In genomic region chr3:182904164-182904563, GRCh38 we compare ENCODE assay signal across 22 cellular contexts.
A peak's percentile ranks its signal among the peaks of the same experiment; 100 is the strongest.
DNase-seq lines count a peak whose midpoint lies in the region; TF ChIP-seq lines count a peak whose summit lies in the region.
"Had no signal": no experiment of that assay in that cellular context is flagged by ENCODE, and none has a peak within 500 bp of the region (broad histone marks: within the 10 kb centered on the region; RNA-seq: fewer than 3 reads in every experiment).

No MANE protein-coding gene starts in this region.

- H3K4me1 Mint-ChIP-seq in activated naive CD8-positive, alpha-beta T cell treated with anti-CD3 and anti-CD28 coated beads for 36 hours = no peaks in the 10 kb centered on the region

- peak; percentile 11; the same call in 1 of the 2 replicates for TF ChIP-seq CTCF in 22Rv1 (IDR thresholded peaks at IDR 0.05)
- peak; percentile 2 for TF ChIP-seq CTCF in GM12865 (IDR thresholded peaks at IDR 0.05; ENCODE audit: insufficient read depth, low read depth, low read length, missing control alignments)
- TF ChIP-seq CTCF in fibroblast of pulmonary artery (IDR thresholded peaks at IDR 0.05; ENCODE audit: low read length, missing control alignments) = peak; percentile 14

- H3K36me3 Mint-ChIP-seq in activated naive CD8-positive, alpha-beta T cell treated with anti-CD3 and anti-CD28 coated beads for 36 hours = peaks cover 9% of the 10 kb centered on the region

- H3K4me3 ChIP-seq in GM12865 (ENCODE audit: low read depth, low read length) = no peak overlapping the region
- no peak overlapping the region for H3K4me3 ChIP-seq in fibroblast of pulmonary artery (replicated peaks; ENCODE audit: low read depth, low read length)

- peak overlapping the region; percentile 45 for H3K27ac Mint-ChIP-seq in activated naive CD8-positive, alpha-beta T cell treated with anti-CD3 and anti-CD28 coated beads for 36 hours

- no peaks in the 10 kb centered on the region for H3K27me3 Mint-ChIP-seq in activated naive CD8-positive, alpha-beta T cell treated with anti-CD3 and anti-CD28 coated beads for 36 hours
- H3K27me3 Mint-ChIP-seq: effector memory CD8-positive, alpha-beta T cell had no signal

- no peak overlapping the region for H3K27ac ChIP-seq in 22Rv1
- H3K27ac ChIP-seq: foreskin keratinocyte, HL-60 had no signal

- no peak for DNase-seq in GM12865 (ENCODE audit: low read depth)
- no peak for DNase-seq in activated naive CD8-positive, alpha-beta T cell treated with anti-CD3 and anti-CD28 coated beads for 36 hours
- DNase-seq in fibroblast of pulmonary artery (ENCODE audit: low read depth) = no peak
- DNase-seq in stimulated activated CD4-positive, alpha-beta T cell treated with anti-CD3 and anti-CD28 coated beads, Interleukin-1b, Interleukin-23, amount 100 ng/mL, for 48 hours = no peak
- no peak for DNase-seq in GM19240 (ENCODE audit: insufficient read length, low spot score)
- DNase-seq in stimulated activated CD4-positive, alpha-beta T cell treated with anti-CD3 and anti-CD28 coated beads, Interleukin-12 subunit alpha, Interleukin-12 subunit beta, amount 100 ng/mL, for 4 hours = no peak
- DNase-seq in DMS79 treated with DMSO at 0.1 percent for 48 hours (lab: John Stamatoyannopoulos, UW) = no peak
- DNase-seq: central memory CD4-positive, alpha-beta T cell; COR-L47; effector memory CD8-positive, alpha-beta T cell; foreskin keratinocyte; KBM-7; midbrain; NCI-H1092; NCI-H774; nucleus accumbens; RPMI8226; stimulated activated CD4-positive, alpha-beta T cell treated with anti-CD3 and anti-CD28 coated beads, Interleukin-4, amount 100 ng/mL, for 4 hours; stimulated activated CD8-positive, alpha-beta memory T cell treated with anti-CD3 and anti-CD28 coated beads, Interleukin-4, amount 100 ng/mL, for 48 hours; T-helper 1 cell had no signal

- no peaks in the 10 kb centered on the region for H3K9me3 Mint-ChIP-seq in activated naive CD8-positive, alpha-beta T cell treated with anti-CD3 and anti-CD28 coated beads for 36 hours
- H3K9me3 Mint-ChIP-seq: effector memory CD8-positive, alpha-beta T cell had no signal

- H3K4me3 Mint-ChIP-seq in activated naive CD8-positive, alpha-beta T cell treated with anti-CD3 and anti-CD28 coated beads for 36 hours = no peak overlapping the region
- H3K4me3 Mint-ChIP-seq: effector memory CD8-positive, alpha-beta T cell had no signal
